1 cellular context compared by ENCODE assay signal in genomic region chr22:29689201-29689871, GRCh38.
TF ChIP-seq lines count a peak whose summit lies in the region.

No MANE protein-coding gene starts in this region.

TF ChIP-seq in H1, 55 proteins besides CTCF, POLR2A, EP300 and RAD21 (continued from another document):
- TF ChIP-seq RNF2 (IDR thresholded peaks at IDR 0.05; ENCODE audit: borderline replicate concordance, low read depth, low read length, missing control alignments, poor library complexity, severe bottlenecking) (no peak), SIX5 (IDR thresholded peaks at IDR 0.05; ENCODE audit: low read depth, low read length) (no peak), CBX5 (IDR thresholded peaks at IDR 0.05; ENCODE audit: low read depth, low read length) (no peak), BACH1 (IDR thresholded peaks at IDR 0.05; ENCODE audit: low read length) (no peak), HDAC2 (IDR thresholded peaks at IDR 0.05; ENCODE audit: borderline replicate concordance in 1 of 2, low read depth in 2 of 2, low read length in 2 of 2) (no peak), EGR1 (IDR thresholded peaks at IDR 0.05; ENCODE audit: borderline replicate concordance, low read depth, low read length) (no peak)
